In the genomic region with DNA sequence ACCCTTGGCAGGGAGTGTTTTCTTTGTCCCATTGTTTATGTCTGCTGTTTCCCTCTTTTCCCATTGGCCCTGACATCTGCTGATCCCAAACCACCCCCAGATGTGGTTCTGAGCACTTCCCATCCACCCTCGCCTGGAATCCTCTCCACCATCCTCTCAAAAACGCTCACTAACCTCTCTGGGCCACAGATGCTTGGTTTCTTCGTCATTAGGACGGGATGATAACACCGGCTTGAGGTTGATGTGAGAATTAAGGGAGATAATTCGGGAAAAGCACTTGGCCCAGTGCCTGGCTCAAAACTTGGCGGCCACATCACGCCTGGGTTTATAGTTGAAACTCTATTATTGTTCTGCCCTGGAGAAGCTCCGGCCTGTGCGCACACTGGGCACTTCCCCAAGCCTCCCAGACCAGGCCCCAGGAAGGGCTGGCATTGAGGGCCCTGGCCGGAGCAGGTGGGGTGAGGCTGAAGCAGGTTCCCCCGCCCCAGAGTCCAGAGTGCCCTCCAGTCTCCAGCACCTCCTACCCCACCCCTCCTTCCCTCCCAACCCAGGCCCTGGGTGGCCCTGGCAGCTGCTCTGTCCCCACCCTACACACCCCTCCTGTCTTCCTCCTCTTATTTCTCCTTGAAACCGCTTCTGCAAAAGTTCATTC, we compare ENCODE assay signal across 10 cellular contexts.
A peak's percentile ranks its signal among the peaks of the same experiment; 100 is the strongest.
DNase-seq lines count a peak whose midpoint lies in the region; ATAC-seq lines count a peak whose summit lies in the region.
"Had no signal": no experiment of that assay in that cellular context is flagged by ENCODE, and none has a peak within 500 bp of the region (broad histone marks: within the 10 kb centered on the region; RNA-seq: fewer than 3 reads in every experiment).

No MANE protein-coding gene starts in this region.

- H3K36me3 ChIP-seq in neuronal stem cell (replicated peaks in 1 of 2; ENCODE audit: control insufficient read depth in 2 of 2, insufficient read depth in 2 of 2, low read length in 2 of 2): no peaks in the 10 kb centered on the region

- H4K91ac ChIP-seq in neuronal stem cell (ENCODE audit: low read depth, low read length, poor library complexity): no peak overlapping the region

- peak overlapping the region; percentile 57 for H2AK5ac ChIP-seq in neuronal stem cell (ENCODE audit: low read depth, low read length)

- peak overlapping the region; percentile 37 for H3K18ac ChIP-seq in neuronal stem cell (ENCODE audit: low read length)

- peaks cover 1% of the 10 kb centered on the region for H3K79me1 ChIP-seq in neuronal stem cell (ENCODE audit: low read depth, low read length)

- no peak overlapping the region for H4K8ac ChIP-seq in neuronal stem cell (ENCODE audit: low read depth, low read length)

- H2BK12ac ChIP-seq in neuronal stem cell (ENCODE audit: low read length): no peak overlapping the region

- H2AFZ ChIP-seq in neuronal stem cell (ENCODE audit: low read length): no peak overlapping the region

- DNase-seq in ELR (ENCODE audit: low read depth): peak; percentile 58
- DNase-seq in NCI-H524 (lab: John Stamatoyannopoulos, UW): peak; percentile 80 to 87
- DNase-seq in fibroblast of gingiva (ENCODE audit: low read depth): peak; percentile 58
- DNase-seq in neuronal stem cell (ENCODE audit: low spot score): no peak
- DNase-seq in NOMO-1 treated with DMSO at 0.1 percent for 48 hours (lab: John Stamatoyannopoulos, UW; ENCODE audit: unreplicated experiment): no peak
- no peak for DNase-seq in stimulated activated naive CD4-positive, alpha-beta T cell treated with Interleukin-2 at 50 U/mL for 16 hours (lab: John Stamatoyannopoulos, UW)
- no peak for DNase-seq in C1 segment of cervical spinal cord (lab: John Stamatoyannopoulos, UW)
- DNase-seq: NCI-H69 had no signal

- peaks cover 0 to 67% (median 3%) of the 10 kb centered on the region in 3 experiments for H3K27me3 ChIP-seq in neuronal stem cell (ENCODE audit: control insufficient read depth in 3 of 3, insufficient read depth in 3 of 3, low read depth in 1 of 3, low read length in 3 of 3)

- H3K23ac ChIP-seq in neuronal stem cell (ENCODE audit: low read depth, low read length, poor library complexity): no peak overlapping the region

- H3K9me3 ChIP-seq in neuronal stem cell (replicated peaks in 1 of 2; ENCODE audit: control insufficient read depth in 2 of 2, insufficient read depth in 1 of 2, low read depth in 1 of 2, low read length in 2 of 2): no peaks in the 10 kb centered on the region

- no peak overlapping the region for H2BK120ac ChIP-seq in neuronal stem cell (ENCODE audit: low read depth, low read length)

- no peak overlapping the region for H3K4me2 ChIP-seq in neuronal stem cell (ENCODE audit: insufficient read depth, low read length, poor library complexity, severe bottlenecking)

- peaks cover 0 to 6% of the 10 kb centered on the region in 2 donors for H3K4me1 ChIP-seq in neuronal stem cell (ENCODE audit: control insufficient read depth in 2 of 2, insufficient read depth in 1 of 2, low read depth in 1 of 2, low read length in 2 of 2)

- H3K9ac ChIP-seq in neuronal stem cell (ENCODE audit: low read depth, low read length, poor library complexity): no peak overlapping the region

- no peak overlapping the region for H3K14ac ChIP-seq in neuronal stem cell (ENCODE audit: low read length)

- WGBS in neuronal stem cell (ENCODE audit: extremely low coverage in 2 of 2, insufficient read length in 2 of 2, insufficient replicate concordance in 1 of 2), 2 donors: no CpG with 5 or more reads among the region's 13 CpGs

- H2BK15ac ChIP-seq in neuronal stem cell (ENCODE audit: low read length): no peak overlapping the region

- no peak for ATAC-seq in GM19395 (IDR thresholded peaks at IDR 0.05; ENCODE audit: unreplicated experiment)
- ATAC-seq: K562 had no signal

- no peak overlapping the region for H2BK5ac ChIP-seq in neuronal stem cell (ENCODE audit: low read length)

- no peak overlapping the region for H3K4me3 ChIP-seq in neuronal stem cell (ENCODE audit: low read length in 2 of 2)
- H3K4me3 ChIP-seq: K562 had no signal

- H3K27ac ChIP-seq in neuronal stem cell (replicated peaks; ENCODE audit: low read length): no peak overlapping the region

- H3K4ac ChIP-seq in neuronal stem cell (ENCODE audit: low read length): no peak overlapping the region

Comparison
In these comparisons a context has a peak if more than half of its experiments do, and no peak if none do; other contexts are left out.
1. DNase-seq: peak in ELR (single experiment), NCI-H524 (2 of 2) and fibroblast of gingiva (single experiment); none in neuronal stem cell (single experiment), NOMO-1 treated with DMSO at 0.1 percent for 48 hours (single experiment), stimulated activated naive CD4-positive, alpha-beta T cell treated with Interleukin-2 at 50 U/mL for 16 hours (single experiment) and C1 segment of cervical spinal cord (0 of 14).